ENCODE assay signal across 11 cellular contexts in genomic region chr13:52739468-52740071, GRCh38. TPM values are rescaled to one million over a fixed set of nuclear protein-coding genes. Genes with fewer than 3 reads are reported as not detected.
DNase-seq lines count a peak whose midpoint lies in the region; ATAC-seq and TF ChIP-seq lines count a peak whose summit lies in the region.
"Had no signal": no experiment of that assay in that cellular context is flagged by ENCODE, and none has a peak within 500 bp of the region (broad histone marks: within the 10 kb centered on the region; RNA-seq: fewer than 3 reads in every experiment).

Gene CNMD, minus strand, starts transcription at chr13:52739820. Its CDS starts 119 bp downstream, at chr13:52739701.

- no peak for ATAC-seq in activated CD4-positive, alpha-beta T cell treated with anti-CD3 and anti-CD28 coated beads for 36 hours
- ATAC-seq in memory B cell (ENCODE audit: low read depth), result no peak
- ATAC-seq in HG03196 (IDR thresholded peaks at IDR 0.05; ENCODE audit: unreplicated experiment), result no peak

- H3K27ac Mint-ChIP-seq in activated CD4-positive, alpha-beta T cell treated with anti-CD3 and anti-CD28 coated beads for 36 hours, result no peak within 1 kb of the TSS
- H3K27ac Mint-ChIP-seq in memory B cell, result no peak within 1 kb of the TSS

- 8% methylated on average over 18 of the region's 34 CpGs for WGBS in suprapubic skin

- H3K4me3 ChIP-seq in suprapubic skin, result peak within 1 kb of the TSS; percentile 35

- TF ChIP-seq CTCF in suprapubic skin (IDR thresholded peaks at IDR 0.05), result no peak

- H3K27ac ChIP-seq in caudate nucleus (ENCODE audit: low read depth, low read length) (peak within 1 kb of the TSS; percentile 5), suprapubic skin (no peak within 1 kb of the TSS)
- H3K27ac ChIP-seq: epithelial cell of prostate, pancreas had no signal

- no peaks in the 10 kb centered on the region for H3K36me3 Mint-ChIP-seq in activated CD4-positive, alpha-beta T cell treated with anti-CD3 and anti-CD28 coated beads for 36 hours (ENCODE audit: low read depth)
- peaks cover 3% of the 10 kb centered on the region for H3K36me3 Mint-ChIP-seq in memory B cell

- H3K27me3 Mint-ChIP-seq in activated CD4-positive, alpha-beta T cell treated with anti-CD3 and anti-CD28 coated beads for 36 hours, result peaks cover 49% of the 10 kb centered on the region
- H3K27me3 Mint-ChIP-seq in memory B cell, result peaks cover 23% of the 10 kb centered on the region

- DNase-seq in activated CD4-positive, alpha-beta T cell treated with anti-CD3 and anti-CD28 coated beads for 36 hours, result no peak
- DNase-seq in activated CD4-positive, alpha-beta T cell treated with anti-CD3 and anti-CD28 coated beads for 48 hours, result no peak
- DNase-seq in caudate nucleus (lab: John Stamatoyannopoulos, UW), result peak in 3 of 61 donors; percentile 9 to 39 (median 35)
- no peak for DNase-seq in memory B cell (ENCODE audit: low spot score in 2 of 2)
- DNase-seq in suprapubic skin (ENCODE audit: low spot score in 2 of 2), result no peak
- no peak for DNase-seq in NCI-H1048 (lab: John Stamatoyannopoulos, UW)
- no peak for DNase-seq in amniotic stem cell (lab: John Stamatoyannopoulos, UW)

- no peaks in the 10 kb centered on the region for H3K9me3 ChIP-seq in suprapubic skin
- H3K9me3 ChIP-seq: pancreas had no signal

- H3K4me3 Mint-ChIP-seq in activated CD4-positive, alpha-beta T cell treated with anti-CD3 and anti-CD28 coated beads for 36 hours, result peak within 1 kb of the TSS; percentile 24
- peak within 1 kb of the TSS; percentile 69 for H3K4me3 Mint-ChIP-seq in memory B cell

- intact Hi-C loops in activated CD4-positive, alpha-beta T cell treated with anti-CD3 and anti-CD28 coated beads for 36 hours (cut with DNase I, micrococcal nuclease), result loop anchor here in 1 of 2 experiments (5.0 kb wide), 1 partner anchor 108 kb away; the partner anchor contains the start of gene PCDH8

- no peaks in the 10 kb centered on the region for H3K36me3 ChIP-seq in suprapubic skin
- H3K36me3 ChIP-seq: pancreas had no signal

- H3K9me3 Mint-ChIP-seq in activated CD4-positive, alpha-beta T cell treated with anti-CD3 and anti-CD28 coated beads for 36 hours (ENCODE audit: low read depth), result no peaks in the 10 kb centered on the region
- H3K9me3 Mint-ChIP-seq in memory B cell, result peaks cover 6% of the 10 kb centered on the region

- H3K4me1 ChIP-seq in suprapubic skin, result peaks cover 10% of the 10 kb centered on the region
- H3K4me1 ChIP-seq: pancreas had no signal

- no peak for TF ChIP-seq EP300 in suprapubic skin (IDR thresholded peaks at IDR 0.05)

- H3K4me1 Mint-ChIP-seq in activated CD4-positive, alpha-beta T cell treated with anti-CD3 and anti-CD28 coated beads for 36 hours, result peaks cover 5% of the 10 kb centered on the region
- H3K4me1 Mint-ChIP-seq in memory B cell, result peaks cover 3% of the 10 kb centered on the region

- CTCF ChIA-PET in activated CD4-positive, alpha-beta T cell treated with anti-CD3 and anti-CD28 coated beads for 36 hours (lab: Charles Lee), result no interaction called here

- no peak for TF ChIP-seq POLR2A in suprapubic skin (IDR thresholded peaks at IDR 0.05)

- POLR2A ChIA-PET in activated CD4-positive, alpha-beta T cell treated with anti-CD3 and anti-CD28 coated beads for 36 hours (lab: Charles Lee), result no interaction called here

- H3K27me3 ChIP-seq in suprapubic skin, result peaks cover 49% of the 10 kb centered on the region

RNA-seq across cellular contexts. Expression of gene CNMD, which starts in this region (rescaled TPM):
- not detected for total RNA-seq in activated CD4-positive, alpha-beta T cell treated with anti-CD3 and anti-CD28 coated beads for 36 hours
- total RNA-seq in suprapubic skin, result not detected
- total RNA-seq: HT1080 had no signal
